ENCODE assay signal across 14 cellular contexts in genomic region chr1:237390798-237391197, GRCh38.
"Had no signal": no experiment of that assay in that cellular context is flagged by ENCODE, and none has a peak within 500 bp of the region (broad histone marks: within the 10 kb centered on the region; RNA-seq: fewer than 3 reads in every experiment).

No MANE protein-coding gene starts in this region.

- H3K4me3 ChIP-seq: body of pancreas, sigmoid colon, thyroid gland had no signal

- ATAC-seq: activated CD8-positive, alpha-beta T cell treated with anti-CD3 and anti-CD28 coated beads for 36 hours; body of pancreas; stimulated activated effector memory CD8-positive, alpha-beta T cell treated with anti-CD3 and anti-CD28 coated beads, Interleukin-12 subunit alpha, Interleukin-12 subunit beta, amount 100 ng/mL, for 72 hours had no signal

- DNase-seq: activated B cell treated with CpG ODN at 0.5 μM for 24 hours; activated CD4-positive, alpha-beta T cell treated with anti-CD3 and anti-CD28 coated beads for 48 hours; activated CD8-positive, alpha-beta memory T cell treated with anti-CD3 and anti-CD28 coated beads, Interleukin-2, amount 50 U/mL, for 4 hours; activated CD8-positive, alpha-beta T cell treated with anti-CD3 and anti-CD28 coated beads for 36 hours; activated effector memory CD4-positive, alpha-beta T cell treated with anti-CD3 and anti-CD28 coated beads, Interleukin-2, amount 50 U/mL, for 16 hours; activated T-cell treated with anti-CD3 and anti-CD28 coated beads, Interleukin-2, amount 50 U/mL, for 48 hours; amniotic stem cell; body of pancreas; effector memory CD4-positive, alpha-beta T cell; sigmoid colon; stimulated activated CD4-positive, alpha-beta T cell treated with anti-CD3 and anti-CD28 coated beads, Interleukin-12 subunit alpha, Interleukin-12 subunit beta, amount 100 ng/mL, for 4 hours; stimulated activated CD4-positive, alpha-beta T cell treated with anti-CD3 and anti-CD28 coated beads, Interleukin-2, amount 100 ng/mL, for 24 hours; thyroid gland had no signal
